ENCODE assay signal across 1 cellular context in the genomic region with DNA sequence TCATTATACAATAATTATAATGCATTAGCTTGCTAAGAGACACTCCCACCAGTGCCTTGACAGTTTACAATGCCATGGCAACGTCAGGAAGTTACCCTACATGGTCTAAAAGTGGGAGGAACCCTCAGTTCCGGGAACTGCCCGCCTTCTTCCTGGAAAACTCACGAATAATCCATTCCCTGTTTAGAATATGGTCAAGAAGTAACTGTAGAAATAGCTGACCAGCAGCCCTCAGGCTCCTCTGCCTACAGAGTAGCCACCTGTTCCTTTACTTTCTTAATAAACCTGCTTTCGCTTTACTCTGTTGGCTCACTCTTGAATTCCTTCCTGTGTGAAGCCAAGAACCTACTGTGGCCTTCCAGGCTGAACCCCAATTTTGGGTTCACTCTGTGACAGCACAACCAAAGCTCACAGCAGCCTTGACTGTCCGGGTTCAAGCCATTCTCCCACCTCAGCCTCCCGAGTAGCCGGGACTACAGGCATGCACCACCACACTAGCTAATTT.
TF ChIP-seq lines count a peak whose summit lies in the region.

No MANE protein-coding gene starts in this region.

TF ChIP-seq in K562, 482 proteins besides CTCF, POLR2A, EP300 and RAD21 (continued from another document and continues in another):
- TF ChIP-seq RREB1 (CRISPR knock-in tag; IDR thresholded peaks at IDR 0.05) (no peak), HNRNPLL (IDR thresholded peaks at IDR 0.05; ENCODE audit: low read depth, low read length, poor library complexity, severe bottlenecking) (no peak), PURB (CRISPR knock-in tag; IDR thresholded peaks at IDR 0.05; ENCODE audit: low read depth) (no peak), FOXA3 (CRISPR knock-in tag; conservative IDR thresholded peaks at IDR 0.05 in 1 of 2, IDR thresholded peaks at IDR 0.05 in 1 of 2) (no peak), HDAC3 (IDR thresholded peaks at IDR 0.05; ENCODE audit: borderline replicate concordance, partially characterized antibody) (no peak), ZNF586 (CRISPR knock-in tag; conservative IDR thresholded peaks at IDR 0.05) (no peak), SAFB (IDR thresholded peaks at IDR 0.05; ENCODE audit: borderline replicate concordance, low read depth, low read length) (no peak), C11orf30 (IDR thresholded peaks at IDR 0.05; ENCODE audit: low read depth) (0 out of 2 replicates have a peak, but pooled peaks have one; percentile 10), NUFIP1 (IDR thresholded peaks at IDR 0.05; ENCODE audit: partially characterized antibody) (no peak), ZNF431 (CRISPR knock-in tag; IDR thresholded peaks at IDR 0.05) (no peak), KAT2B (IDR thresholded peaks at IDR 0.05; ENCODE audit: low read depth, low read length) (no peak), OTX1 (CRISPR knock-in tag; IDR thresholded peaks at IDR 0.05) (no peak), TFAM (CRISPR knock-in tag; conservative IDR thresholded peaks at IDR 0.05) (no peak), STAT5B (CRISPR knock-in tag; IDR thresholded peaks at IDR 0.05) (no peak), SMARCB1 (IDR thresholded peaks at IDR 0.05; ENCODE audit: insufficient read length, low read depth) (no peak), ZNF134 (CRISPR knock-in tag; conservative IDR thresholded peaks at IDR 0.05) (no peak), MTA2 (IDR thresholded peaks at IDR 0.05; ENCODE audit: low read depth) (no peak), KLF13 (tag; IDR thresholded peaks at IDR 0.05; ENCODE audit: borderline replicate concordance, low read depth) (no peak), PTBP1 (IDR thresholded peaks at IDR 0.05; ENCODE audit: low read depth, low read length) (no peak), ZNF707 (CRISPR knock-in tag; conservative IDR thresholded peaks at IDR 0.05) (no peak), SRSF1 (IDR thresholded peaks at IDR 0.05; ENCODE audit: low read depth, low read length) (no peak), ZNF140 (CRISPR knock-in tag; IDR thresholded peaks at IDR 0.05) (no peak), BCOR (IDR thresholded peaks at IDR 0.05) (peak; percentile 61), ID3 (CRISPR knock-in tag; IDR thresholded peaks at IDR 0.05) (no peak), ID3 (tag; IDR thresholded peaks at IDR 0.05) (0 out of 2 replicates have a peak, but pooled peaks have one; percentile 54), FOXP4 (CRISPR knock-in tag; IDR thresholded peaks at IDR 0.05; ENCODE audit: borderline replicate concordance) (no peak), RUNX1 (IDR thresholded peaks at IDR 0.05; ENCODE audit: low read depth) (no peak), MTA1 (IDR thresholded peaks at IDR 0.05; ENCODE audit: borderline replicate concordance) (no peak), POLR2G (IDR thresholded peaks at IDR 0.05; ENCODE audit: low read depth, low read length) (no peak), DNMT1 (IDR thresholded peaks at IDR 0.05) (no peak), RBBP5 (IDR thresholded peaks at IDR 0.05; ENCODE audit: borderline replicate concordance, insufficient read depth, low read length, poor library complexity, severe bottlenecking) (peak; percentile 67), ZKSCAN1 (IDR thresholded peaks at IDR 0.05; ENCODE audit: low read depth, low read length) (no peak), TCFL5 (CRISPR knock-in tag; conservative IDR thresholded peaks at IDR 0.05) (no peak)
- TF ChIP-seq, protein P1, sequence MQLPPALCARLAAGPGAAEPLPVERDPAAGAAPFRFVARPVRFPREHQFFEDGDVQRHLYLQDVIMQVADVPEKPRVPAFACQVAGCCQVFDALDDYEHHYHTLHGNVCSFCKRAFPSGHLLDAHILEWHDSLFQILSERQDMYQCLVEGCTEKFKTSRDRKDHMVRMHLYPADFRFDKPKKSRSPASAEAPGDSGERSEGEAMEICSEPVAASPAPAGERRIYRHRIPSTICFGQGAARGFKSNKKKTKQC (CRISPR knock-in tag; IDR thresholded peaks at IDR 0.05), result no peak
- TF ChIP-seq, protein P2, sequence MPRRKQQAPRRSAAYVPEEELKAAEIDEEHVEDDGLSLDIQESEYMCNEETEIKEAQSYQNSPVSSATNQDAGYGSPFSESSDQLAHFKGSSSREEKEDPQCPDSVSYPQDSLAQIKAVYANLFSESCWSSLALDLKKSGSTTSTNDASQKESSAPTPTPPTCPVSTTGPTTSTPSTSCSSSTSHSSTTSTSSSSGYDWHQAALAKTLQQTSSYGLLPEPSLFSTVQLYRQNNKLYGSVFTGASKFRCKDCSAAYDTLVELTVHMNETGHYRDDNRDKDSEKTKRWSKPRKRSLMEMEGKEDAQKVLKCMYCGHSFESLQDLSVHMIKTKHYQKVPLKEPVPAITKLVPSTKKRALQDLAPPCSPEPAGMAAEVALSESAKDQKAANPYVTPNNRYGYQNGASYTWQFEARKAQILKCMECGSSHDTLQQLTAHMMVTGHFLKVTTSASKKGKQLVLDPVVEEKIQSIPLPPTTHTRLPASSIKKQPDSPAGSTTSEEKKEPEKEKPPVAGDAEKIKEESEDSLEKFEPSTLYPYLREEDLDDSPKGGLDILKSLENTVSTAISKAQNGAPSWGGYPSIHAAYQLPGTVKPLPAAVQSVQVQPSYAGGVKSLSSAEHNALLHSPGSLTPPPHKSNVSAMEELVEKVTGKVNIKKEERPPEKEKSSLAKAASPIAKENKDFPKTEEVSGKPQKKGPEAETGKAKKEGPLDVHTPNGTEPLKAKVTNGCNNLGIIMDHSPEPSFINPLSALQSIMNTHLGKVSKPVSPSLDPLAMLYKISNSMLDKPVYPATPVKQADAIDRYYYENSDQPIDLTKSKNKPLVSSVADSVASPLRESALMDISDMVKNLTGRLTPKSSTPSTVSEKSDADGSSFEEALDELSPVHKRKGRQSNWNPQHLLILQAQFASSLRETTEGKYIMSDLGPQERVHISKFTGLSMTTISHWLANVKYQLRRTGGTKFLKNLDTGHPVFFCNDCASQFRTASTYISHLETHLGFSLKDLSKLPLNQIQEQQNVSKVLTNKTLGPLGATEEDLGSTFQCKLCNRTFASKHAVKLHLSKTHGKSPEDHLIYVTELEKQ (CRISPR knock-in tag; IDR thresholded peaks at IDR 0.05), result no peak
- TF ChIP-seq, protein P3, sequence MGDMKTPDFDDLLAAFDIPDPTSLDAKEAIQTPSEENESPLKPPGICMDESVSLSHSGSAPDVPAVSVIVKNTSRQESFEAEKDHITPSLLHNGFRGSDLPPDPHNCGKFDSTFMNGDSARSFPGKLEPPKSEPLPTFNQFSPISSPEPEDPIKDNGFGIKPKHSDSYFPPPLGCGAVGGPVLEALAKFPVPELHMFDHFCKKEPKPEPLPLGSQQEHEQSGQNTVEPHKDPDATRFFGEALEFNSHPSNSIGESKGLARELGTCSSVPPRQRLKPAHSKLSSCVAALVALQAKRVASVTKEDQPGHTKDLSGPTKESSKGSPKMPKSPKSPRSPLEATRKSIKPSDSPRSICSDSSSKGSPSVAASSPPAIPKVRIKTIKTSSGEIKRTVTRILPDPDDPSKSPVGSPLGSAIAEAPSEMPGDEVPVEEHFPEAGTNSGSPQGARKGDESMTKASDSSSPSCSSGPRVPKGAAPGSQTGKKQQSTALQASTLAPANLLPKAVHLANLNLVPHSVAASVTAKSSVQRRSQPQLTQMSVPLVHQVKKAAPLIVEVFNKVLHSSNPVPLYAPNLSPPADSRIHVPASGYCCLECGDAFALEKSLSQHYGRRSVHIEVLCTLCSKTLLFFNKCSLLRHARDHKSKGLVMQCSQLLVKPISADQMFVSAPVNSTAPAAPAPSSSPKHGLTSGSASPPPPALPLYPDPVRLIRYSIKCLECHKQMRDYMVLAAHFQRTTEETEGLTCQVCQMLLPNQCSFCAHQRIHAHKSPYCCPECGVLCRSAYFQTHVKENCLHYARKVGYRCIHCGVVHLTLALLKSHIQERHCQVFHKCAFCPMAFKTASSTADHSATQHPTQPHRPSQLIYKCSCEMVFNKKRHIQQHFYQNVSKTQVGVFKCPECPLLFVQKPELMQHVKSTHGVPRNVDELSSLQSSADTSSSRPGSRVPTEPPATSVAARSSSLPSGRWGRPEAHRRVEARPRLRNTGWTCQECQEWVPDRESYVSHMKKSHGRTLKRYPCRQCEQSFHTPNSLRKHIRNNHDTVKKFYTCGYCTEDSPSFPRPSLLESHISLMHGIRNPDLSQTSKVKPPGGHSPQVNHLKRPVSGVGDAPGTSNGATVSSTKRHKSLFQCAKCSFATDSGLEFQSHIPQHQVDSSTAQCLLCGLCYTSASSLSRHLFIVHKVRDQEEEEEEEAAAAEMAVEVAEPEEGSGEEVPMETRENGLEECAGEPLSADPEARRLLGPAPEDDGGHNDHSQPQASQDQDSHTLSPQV (IDR thresholded peaks at IDR 0.05), result peak; percentile 66
- TF ChIP-seq, protein P4, sequence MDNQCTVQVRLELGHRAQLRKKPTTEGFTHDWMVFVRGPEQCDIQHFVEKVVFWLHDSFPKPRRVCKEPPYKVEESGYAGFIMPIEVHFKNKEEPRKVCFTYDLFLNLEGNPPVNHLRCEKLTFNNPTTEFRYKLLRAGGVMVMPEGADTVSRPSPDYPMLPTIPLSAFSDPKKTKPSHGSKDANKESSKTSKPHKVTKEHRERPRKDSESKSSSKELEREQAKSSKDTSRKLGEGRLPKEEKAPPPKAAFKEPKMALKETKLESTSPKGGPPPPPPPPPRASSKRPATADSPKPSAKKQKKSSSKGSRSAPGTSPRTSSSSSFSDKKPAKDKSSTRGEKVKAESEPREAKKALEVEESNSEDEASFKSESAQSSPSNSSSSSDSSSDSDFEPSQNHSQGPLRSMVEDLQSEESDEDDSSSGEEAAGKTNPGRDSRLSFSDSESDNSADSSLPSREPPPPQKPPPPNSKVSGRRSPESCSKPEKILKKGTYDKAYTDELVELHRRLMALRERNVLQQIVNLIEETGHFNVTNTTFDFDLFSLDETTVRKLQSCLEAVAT (IDR thresholded peaks at IDR 0.05), result no peak
